ENCODE assay signal across 32 cellular contexts in the genomic region with DNA sequence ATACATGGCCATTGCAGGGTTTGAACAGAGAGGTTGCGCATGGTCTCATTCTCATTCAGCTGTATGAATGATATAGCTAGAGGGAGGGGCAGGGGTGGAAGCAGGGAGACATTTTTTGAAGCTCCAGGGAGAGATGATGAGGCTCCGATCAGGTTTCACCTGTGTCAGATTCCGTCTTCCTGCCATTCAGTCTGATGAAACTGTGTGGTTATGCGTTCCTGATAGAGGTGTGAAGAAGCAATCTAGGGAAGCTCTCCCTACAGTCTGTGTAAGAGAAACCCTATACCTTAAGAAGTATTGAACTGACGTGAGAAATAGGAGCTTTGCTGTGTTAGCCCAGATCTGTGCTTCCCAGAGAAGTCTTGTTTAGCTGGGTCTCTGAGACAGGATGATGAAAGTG.
"Had no signal": no experiment of that assay in that cellular context is flagged by ENCODE, and none has a peak within 500 bp of the region (broad histone marks: within the 10 kb centered on the region; RNA-seq: fewer than 3 reads in every experiment).

No MANE protein-coding gene starts in this region.

- H3K9me3 Mint-ChIP-seq: activated B cell treated with CpG ODN at 0.5 μM for 24 hours; activated naive CD4-positive, alpha-beta T cell treated with anti-CD3 and anti-CD28 coated beads for 36 hours had no signal

- DNase-seq: activated B cell treated with CpG ODN at 0.5 μM for 24 hours; activated CD4-positive, alpha-beta memory T cell treated with anti-CD3 and anti-CD28 coated beads for 36 hours; activated CD4-positive, alpha-beta T cell treated with anti-CD3 and anti-CD28 coated beads for 4 hours; activated CD4-positive, alpha-beta T cell treated with anti-CD3 and anti-CD28 coated beads, Interleukin-2, amount 50 U/mL, for 1 hour; activated CD4-positive, CD25-positive, alpha-beta regulatory T cell treated with anti-CD3 and anti-CD28 coated beads, Interleukin-2, amount 50 U/mL, for 72 hours; activated CD8-positive, alpha-beta memory T cell treated with anti-CD3 and anti-CD28 coated beads, Interleukin-2, amount 50 U/mL, for 4 hours; activated gamma-delta T cell treated with Interleukin-2 at 50 U/mL for 16 hours; activated naive CD4-positive, alpha-beta T cell treated with anti-CD3 and anti-CD28 coated beads for 36 hours; activated T-cell treated with anti-CD3 and anti-CD28 coated beads for 4 hours; activated T-cell treated with anti-CD3 and anti-CD28 coated beads, Interleukin-2, amount 50 U/mL, for 4 hours; adrenal gland; body of pancreas; central memory CD4-positive, alpha-beta T cell; NCI-H1092 treated with DMSO at 0.1 percent for 48 hours; NCI-H1417; NCI-H1694; NCI-H1930; NCI-H2081 treated with DMSO at 0.1 percent for 48 hours; NCI-H2171; NCI-H510A; NCI-H526; NCI-H748 treated with DMSO at 0.1 percent for 48 hours; NK-92 treated with Interleukin-12 subunit alpha and Interleukin-12 subunit beta, amount 100 ng/mL, for 24 hours; PC-3; Peyer's patch; Right ventricle myocardium superior; RPMI8226; SW 1271; T1000 had no signal

- H3K36me3 ChIP-seq: adrenal gland, Peyer's patch had no signal

- H3K36me3 Mint-ChIP-seq: activated CD4-positive, alpha-beta memory T cell treated with anti-CD3 and anti-CD28 coated beads for 36 hours had no signal

- H3K4me1 Mint-ChIP-seq: activated B cell treated with CpG ODN at 0.5 μM for 24 hours had no signal

- H3K4me3 ChIP-seq: adrenal gland, body of pancreas, K562, Peyer's patch had no signal

- H3K9me3 ChIP-seq: adrenal gland, body of pancreas, Peyer's patch had no signal

- H3K27me3 Mint-ChIP-seq: activated B cell treated with CpG ODN at 0.5 μM for 24 hours had no signal

- H3K27ac Mint-ChIP-seq: activated B cell treated with CpG ODN at 0.5 μM for 24 hours; activated CD4-positive, alpha-beta memory T cell treated with anti-CD3 and anti-CD28 coated beads for 36 hours; activated naive CD4-positive, alpha-beta T cell treated with anti-CD3 and anti-CD28 coated beads for 36 hours; activated naive CD4-positive, alpha-beta T cell treated with anti-CD3 and anti-CD28 coated beads, Interleukin-2, amount 50 U/mL, for 72 hours; activated T-helper 1 cell treated with anti-CD3 and anti-CD28 coated beads, Interleukin-12 subunit alpha, Interleukin-12 subunit beta, Interleukin-2, Interleukin-4 antibody, amounts not matched to agents 30 ng/mL and 10 ng/mL and 1 ng/mL, durations not matched to agents 14 hours and 24 hours and 36 hours had no signal

- H3K4me1 ChIP-seq: adrenal gland, body of pancreas, Peyer's patch had no signal

- H3K27me3 ChIP-seq: body of pancreas, Peyer's patch had no signal

- H3K4me3 Mint-ChIP-seq: activated B cell treated with CpG ODN at 0.5 μM for 24 hours; activated CD4-positive, alpha-beta memory T cell treated with anti-CD3 and anti-CD28 coated beads for 36 hours; activated naive CD4-positive, alpha-beta T cell treated with anti-CD3 and anti-CD28 coated beads for 36 hours; activated T-cell treated with anti-CD3 and anti-CD28 coated beads, Interleukin-2, amount 50 U/mL, for 4 hours; activated T-helper 1 cell treated with anti-CD3 and anti-CD28 coated beads, Interleukin-12 subunit alpha, Interleukin-12 subunit beta, Interleukin-2, Interleukin-4 antibody, amounts not matched to agents 30 ng/mL and 10 ng/mL and 1 ng/mL, durations not matched to agents 14 hours and 24 hours and 36 hours had no signal

- ATAC-seq: activated naive CD4-positive, alpha-beta T cell treated with anti-CD3 and anti-CD28 coated beads, Interleukin-2, amount 50 U/mL, for 72 hours; activated T-cell treated with anti-CD3 and anti-CD28 coated beads, Interleukin-2, amount 50 U/mL, for 4 hours; body of pancreas; K562; PC-3 had no signal

- H3K27ac ChIP-seq: adrenal gland, body of pancreas, Peyer's patch had no signal
